In genomic region chr7:97973206-97973658, GRCh38 we compare ENCODE assay signal across 11 cellular contexts. TPM values are rescaled to one million over a fixed set of nuclear protein-coding genes. Genes with fewer than 3 reads are reported as not detected.
DNase-seq lines count a peak whose midpoint lies in the region; ATAC-seq lines count a peak whose summit lies in the region.
"Had no signal": no experiment of that assay in that cellular context is flagged by ENCODE, and none has a peak within 500 bp of the region (broad histone marks: within the 10 kb centered on the region; RNA-seq: fewer than 3 reads in every experiment).

No MANE protein-coding gene starts in this region.

- H3K4me1 ChIP-seq in mesendoderm (ENCODE audit: control insufficient read depth, low read depth, low read length): no peaks in the 10 kb centered on the region

- DNase-seq in DMS153 treated with DMSO at 0.1 percent for 48 hours (lab: John Stamatoyannopoulos, UW; ENCODE audit: unreplicated experiment): peak; percentile 74
- peak; percentile 55 for DNase-seq in NCI-H1105 (lab: John Stamatoyannopoulos, UW)
- DNase-seq in activated CD4-positive, alpha-beta memory T cell treated with anti-CD3 and anti-CD28 coated beads for 36 hours: no peak
- DNase-seq in mesendoderm: peak; percentile 72
- DNase-seq in central memory CD4-positive, alpha-beta T cell: no peak
- DNase-seq in hepatic stellate cell (ENCODE audit: low spot score): no peak
- DNase-seq: activated CD4-positive, CD25-positive, alpha-beta regulatory T cell treated with anti-CD3 and anti-CD28 coated beads, Interleukin-2, amount 50 U/mL, for 72 hours; HCEC 1CT had no signal

- WGBS in mesendoderm (ENCODE audit: extremely low coverage, insufficient coverage, low lambda C conversion rate): no CpG with 5 or more reads among the region's 17 CpGs

- no peak overlapping the region for H2AK5ac ChIP-seq in mesendoderm (ENCODE audit: low read length)

- H3K27me3 ChIP-seq in mesendoderm (ENCODE audit: insufficient read depth, low read length, poor library complexity): no peaks in the 10 kb centered on the region

- CTCF ChIA-PET in activated CD4-positive, alpha-beta memory T cell treated with anti-CD3 and anti-CD28 coated beads for 36 hours (lab: Charles Lee): no interaction called here

- no peak overlapping the region for H4K5ac ChIP-seq in mesendoderm (ENCODE audit: low read length)

- no peak overlapping the region for H3K27ac ChIP-seq in mesendoderm (ENCODE audit: low read depth, low read length)

- intact Hi-C loops in activated CD4-positive, alpha-beta memory T cell treated with anti-CD3 and anti-CD28 coated beads for 36 hours (cut with micrococcal nuclease): no loop called here

- no peak overlapping the region for H3K23ac ChIP-seq in mesendoderm (ENCODE audit: low read length)

- peaks cover 26% of the 10 kb centered on the region for H3K4me1 Mint-ChIP-seq in activated CD4-positive, alpha-beta memory T cell treated with anti-CD3 and anti-CD28 coated beads for 36 hours (ENCODE audit: low read depth)

- H2BK5ac ChIP-seq in mesendoderm (ENCODE audit: low read length): no peak overlapping the region

- H3K4me3 ChIP-seq in mesendoderm (ENCODE audit: low read length): no peak overlapping the region

- H2BK120ac ChIP-seq in mesendoderm (ENCODE audit: low read depth, low read length): no peak overlapping the region

- H3K18ac ChIP-seq in mesendoderm (ENCODE audit: low read length): no peak overlapping the region

- POLR2A ChIA-PET in activated CD4-positive, alpha-beta memory T cell treated with anti-CD3 and anti-CD28 coated beads for 36 hours (lab: Charles Lee): no interaction called here

- no peak overlapping the region for H3K4ac ChIP-seq in mesendoderm (ENCODE audit: low read depth, low read length)

- H3K56ac ChIP-seq in mesendoderm (ENCODE audit: low read length): no peak overlapping the region

- H2BK15ac ChIP-seq in mesendoderm (replicated peaks; ENCODE audit: low read depth): no peak overlapping the region

- H3K36me3 Mint-ChIP-seq in activated CD4-positive, alpha-beta memory T cell treated with anti-CD3 and anti-CD28 coated beads for 36 hours: peaks cover 11% of the 10 kb centered on the region

- no peak overlapping the region for H3K27ac Mint-ChIP-seq in activated CD4-positive, alpha-beta memory T cell treated with anti-CD3 and anti-CD28 coated beads for 36 hours

- H3K9me3 Mint-ChIP-seq in activated CD4-positive, alpha-beta memory T cell treated with anti-CD3 and anti-CD28 coated beads for 36 hours: no peaks in the 10 kb centered on the region

- no peak overlapping the region for H4K8ac ChIP-seq in mesendoderm (ENCODE audit: low read depth, low read length)

- no peak for ATAC-seq in GM19397 (IDR thresholded peaks at IDR 0.05; ENCODE audit: unreplicated experiment)
- ATAC-seq in HG02798 (IDR thresholded peaks at IDR 0.05; ENCODE audit: poor library complexity, unreplicated experiment): no peak

- H3K4me2 ChIP-seq in mesendoderm (ENCODE audit: low read length): no peak overlapping the region

- no peak overlapping the region for H3K9ac ChIP-seq in mesendoderm (ENCODE audit: low read length)

- no peaks in the 10 kb centered on the region for H3K27me3 Mint-ChIP-seq in activated CD4-positive, alpha-beta memory T cell treated with anti-CD3 and anti-CD28 coated beads for 36 hours

- peaks cover 2% of the 10 kb centered on the region for H3K79me2 ChIP-seq in mesendoderm (ENCODE audit: control insufficient read depth, insufficient read depth, low read length)

- no peaks in the 10 kb centered on the region for H3K79me1 ChIP-seq in mesendoderm (ENCODE audit: low read length)

- peaks cover 2% of the 10 kb centered on the region for H3K36me3 ChIP-seq in mesendoderm (ENCODE audit: control insufficient read depth, insufficient read depth, low read length)

- H3K4me3 Mint-ChIP-seq in activated CD4-positive, alpha-beta memory T cell treated with anti-CD3 and anti-CD28 coated beads for 36 hours: peak overlapping the region; percentile 26

RNA-seq across cellular contexts. Expression of gene OCM2, which starts 16.8 kb away (rescaled TPM):
- not detected for total RNA-seq in activated CD4-positive, alpha-beta memory T cell treated with anti-CD3 and anti-CD28 coated beads for 36 hours
- not detected for polyA plus RNA-seq in mesendoderm (2013, experiment 1 of 2)
- polyA plus RNA-seq in mesendoderm (2013, experiment 2 of 2): not detected
- total RNA-seq: mesenteric fat pad had no signal

Comparison
In these comparisons a context has a peak if more than half of its experiments do, and no peak if none do; other contexts are left out.
1. DNase-seq: peak in DMS153 treated with DMSO at 0.1 percent for 48 hours (single experiment), NCI-H1105 (single experiment) and mesendoderm (single experiment); none in activated CD4-positive, alpha-beta memory T cell treated with anti-CD3 and anti-CD28 coated beads for 36 hours (single experiment), central memory CD4-positive, alpha-beta T cell (single experiment) and hepatic stellate cell (single experiment).